8 cellular contexts compared by ENCODE assay signal in the genomic region with DNA sequence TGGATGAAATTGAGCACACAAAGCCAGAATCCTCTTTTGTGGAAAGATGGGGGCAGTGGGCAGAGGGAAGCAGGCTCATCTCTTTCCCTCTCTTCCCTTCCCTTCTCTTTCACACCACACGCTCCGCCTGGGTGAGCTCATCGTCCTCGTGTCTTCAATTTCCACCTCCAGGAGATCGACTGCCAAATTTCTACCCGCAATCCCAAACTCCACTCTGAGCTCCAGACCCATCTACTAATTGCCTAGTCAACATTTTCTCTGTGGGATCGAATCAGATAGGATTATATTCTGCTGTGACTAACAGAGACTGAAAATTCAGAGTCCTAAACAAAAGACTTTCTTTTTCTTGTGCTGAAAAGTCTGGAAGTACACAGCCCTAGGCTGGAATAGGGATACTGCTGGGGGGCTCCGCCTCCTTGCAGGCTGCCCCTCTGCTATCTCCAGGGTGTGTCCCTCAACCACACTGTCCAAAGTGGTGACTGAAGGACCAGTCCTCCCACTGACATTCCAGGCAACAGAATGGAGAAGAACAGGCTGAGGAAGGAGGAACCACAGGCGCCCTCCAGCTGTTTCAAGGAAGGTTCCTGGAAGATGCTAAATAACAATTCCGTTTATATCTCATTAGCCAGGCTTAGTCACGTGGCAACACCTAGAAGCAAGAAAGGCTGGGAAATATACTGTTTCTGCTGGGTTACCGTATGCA. TPM values are rescaled to one million over a fixed set of nuclear protein-coding genes. Genes with fewer than 3 reads are reported as not detected.
A peak's percentile ranks its signal among the peaks of the same experiment; 100 is the strongest.
DNase-seq lines count a peak whose midpoint lies in the region; ATAC-seq and TF ChIP-seq lines count a peak whose summit lies in the region.
"Had no signal": no experiment of that assay in that cellular context is flagged by ENCODE, and none has a peak within 500 bp of the region (broad histone marks: within the 10 kb centered on the region; RNA-seq: fewer than 3 reads in every experiment).

No MANE protein-coding gene starts in this region.

- no peaks in the 10 kb centered on the region for H3K9me3 Mint-ChIP-seq in T-cell

- H4K20me1 ChIP-seq in SK-N-SH (ENCODE audit: insufficient read depth): no peaks in the 10 kb centered on the region

- H3K4me1 Mint-ChIP-seq in T-cell: peaks cover 0 to 3% (median 0%) of the 10 kb centered on the region in 3 donors

- H3K9me3 ChIP-seq in AG04450 (ENCODE audit: control insufficient read depth, insufficient read depth, low read length) (no peaks in the 10 kb centered on the region), SK-N-SH (no peaks in the 10 kb centered on the region)

- TF ChIP-seq RAD21 in SK-N-SH (IDR thresholded peaks at IDR 0.05; ENCODE audit: low read length): no peak

- no peak overlapping the region for H2AFZ ChIP-seq in SK-N-SH (ENCODE audit: low read depth)

- DNase-seq in AG04450 (ENCODE audit: low read depth, low spot score) (no peak), SK-N-SH (no peak), left kidney (ENCODE audit: low read depth, low spot score) (peak; percentile 39), T-cell (no peak)
- no peak for DNase-seq in activated CD8-positive, alpha-beta memory T cell treated with anti-CD3 and anti-CD28 coated beads, Interleukin-2, amount 50 U/mL, for 48 hours
- DNase-seq: MM.1S had no signal

- no peaks in the 10 kb centered on the region for H3K36me3 ChIP-seq in SK-N-SH (replicated peaks in 1 of 2; ENCODE audit: control insufficient read depth in 1 of 2, insufficient read depth in 2 of 2, low read length in 1 of 2)

- peaks cover 49% of the 10 kb centered on the region for H3K27me3 ChIP-seq in AG04450 (ENCODE audit: control insufficient read depth, insufficient read depth, low read length)
- H3K27me3 ChIP-seq in SK-N-SH (ENCODE audit: insufficient read depth): peaks cover 40% of the 10 kb centered on the region

- H3K4me3 Mint-ChIP-seq in T-cell: no peak overlapping the region

- no peaks in the 10 kb centered on the region; a peak in 1 of 4 replicates for H3K4me1 ChIP-seq in SK-N-SH (ENCODE audit: control insufficient read depth in 1 of 2, insufficient read depth in 2 of 2, low read depth in 1 of 2, low read length in 1 of 2)

- H3K4me3 ChIP-seq in AG04450 (ENCODE audit: low read depth, low read length): peak overlapping the region; percentile 21
- no peak overlapping the region for H3K4me3 ChIP-seq in SK-N-SH (ENCODE audit: low read depth in 2 of 2, low read length in 1 of 2)

- TF ChIP-seq EP300 in SK-N-SH (IDR thresholded peaks at IDR 0.05; ENCODE audit: borderline replicate concordance in 1 of 2, low read depth in 1 of 2, low read length in 1 of 2): no peak

- POLR2A ChIA-PET in AG04450 (lab: Yijun Ruan, JAX) (no interaction called here), SK-N-SH (lab: Yijun Ruan, JAX) (no interaction called here), T-cell (lab: Charles Lee) (no interaction called here)

- no peak overlapping the region for H3K9ac ChIP-seq in SK-N-SH

- H3K27ac ChIP-seq in AG04450 (ENCODE audit: low read depth, low read length) (peak overlapping the region; percentile 42), SK-N-SH (ENCODE audit: low read depth in 2 of 2, low read length in 1 of 2) (no peak overlapping the region)

- TF ChIP-seq CTCF in AG04450 (IDR thresholded peaks at IDR 0.05; ENCODE audit: low read depth, low read length) (0 out of 2 replicates have a peak, but pooled peaks have one; percentile 6), SK-N-SH (IDR thresholded peaks at IDR 0.05) (no peak)

- no peaks in the 10 kb centered on the region for H3F3A ChIP-seq in SK-N-SH (replicated peaks; ENCODE audit: insufficient read depth)

- CTCF ChIA-PET in AG04450 (lab: Charles Lee) (interaction anchor here (0.6 to 3.7 kb wide), 4 partner anchors 11 to 331 kb away, joined by 3 to 26 read pairs (median 10); no protein-coding TSS in a partner anchor), SK-N-SH (lab: Yijun Ruan, JAX) (interaction anchor here (0.7 to 4.7 kb wide), 7 partner anchors 14 to 50 kb away, joined by 3 to 20 read pairs (median 7); a partner anchor contains a TSS), T-cell (lab: Charles Lee) (no interaction called here)

- WGBS in SK-N-SH (ENCODE audit: low lambda C conversion rate): 44% methylated on average over 12 of the region's 12 CpGs

- peak overlapping the region in 1 of 2 donors; percentile 47 for H3K27ac Mint-ChIP-seq in T-cell

- H3K4me2 ChIP-seq in SK-N-SH: peak overlapping the region; percentile 71; the same call in 1 of the 2 replicates

- no peaks in the 10 kb centered on the region for H3K9me2 ChIP-seq in SK-N-SH

- H3K79me2 ChIP-seq in SK-N-SH (ENCODE audit: insufficient read depth): no peaks in the 10 kb centered on the region

- H3K27me3 Mint-ChIP-seq in T-cell: peaks cover 45 to 62% of the 10 kb centered on the region in 2 donors

- no peak for ATAC-seq in HG03039 (IDR thresholded peaks at IDR 0.05; ENCODE audit: unreplicated experiment)
- ATAC-seq in T-cell (replicated peaks in 1 of 4): no peak

- no peaks in the 10 kb centered on the region for H3K36me3 Mint-ChIP-seq in T-cell

TF ChIP-seq in SK-N-SH, 30 proteins besides CTCF, POLR2A, EP300 and RAD21 (continues in another document):
- TF ChIP-seq CHD2 (IDR thresholded peaks at IDR 0.05; ENCODE audit: low read length, partially characterized antibody) (no peak), RFX5 (IDR thresholded peaks at IDR 0.05; ENCODE audit: low read length) (no peak), MEF2A (IDR thresholded peaks at IDR 0.05; ENCODE audit: borderline replicate concordance, low read depth) (no peak), YY1 (IDR thresholded peaks at IDR 0.05; ENCODE audit: low read depth) (no peak), SMC3 (IDR thresholded peaks at IDR 0.05; ENCODE audit: low read depth, low read length) (no peak), RXRA (IDR thresholded peaks at IDR 0.05; ENCODE audit: borderline replicate concordance, low read depth) (no peak), TAF1 (IDR thresholded peaks at IDR 0.05; ENCODE audit: borderline replicate concordance, low read depth, low read length) (no peak), FOXJ3 (CRISPR knock-in tag; IDR thresholded peaks at IDR 0.05) (no peak), POLR2AphosphoS5 (IDR thresholded peaks at IDR 0.05; ENCODE audit: low read depth, low read length) (no peak), FOSL2 (IDR thresholded peaks at IDR 0.05; ENCODE audit: borderline replicate concordance, low read depth) (no peak)
- TF ChIP-seq, protein P1, sequence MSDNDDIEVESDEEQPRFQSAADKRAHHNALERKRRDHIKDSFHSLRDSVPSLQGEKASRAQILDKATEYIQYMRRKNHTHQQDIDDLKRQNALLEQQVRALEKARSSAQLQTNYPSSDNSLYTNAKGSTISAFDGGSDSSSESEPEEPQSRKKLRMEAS (IDR thresholded peaks at IDR 0.05; ENCODE audit: low read depth): no peak
- TF ChIP-seq, protein P2, sequence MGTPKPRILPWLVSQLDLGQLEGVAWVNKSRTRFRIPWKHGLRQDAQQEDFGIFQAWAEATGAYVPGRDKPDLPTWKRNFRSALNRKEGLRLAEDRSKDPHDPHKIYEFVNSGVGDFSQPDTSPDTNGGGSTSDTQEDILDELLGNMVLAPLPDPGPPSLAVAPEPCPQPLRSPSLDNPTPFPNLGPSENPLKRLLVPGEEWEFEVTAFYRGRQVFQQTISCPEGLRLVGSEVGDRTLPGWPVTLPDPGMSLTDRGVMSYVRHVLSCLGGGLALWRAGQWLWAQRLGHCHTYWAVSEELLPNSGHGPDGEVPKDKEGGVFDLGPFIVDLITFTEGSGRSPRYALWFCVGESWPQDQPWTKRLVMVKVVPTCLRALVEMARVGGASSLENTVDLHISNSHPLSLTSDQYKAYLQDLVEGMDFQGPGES (IDR thresholded peaks at IDR 0.05; ENCODE audit: low read depth, low read length): no peak
- TF ChIP-seq, protein P3, sequence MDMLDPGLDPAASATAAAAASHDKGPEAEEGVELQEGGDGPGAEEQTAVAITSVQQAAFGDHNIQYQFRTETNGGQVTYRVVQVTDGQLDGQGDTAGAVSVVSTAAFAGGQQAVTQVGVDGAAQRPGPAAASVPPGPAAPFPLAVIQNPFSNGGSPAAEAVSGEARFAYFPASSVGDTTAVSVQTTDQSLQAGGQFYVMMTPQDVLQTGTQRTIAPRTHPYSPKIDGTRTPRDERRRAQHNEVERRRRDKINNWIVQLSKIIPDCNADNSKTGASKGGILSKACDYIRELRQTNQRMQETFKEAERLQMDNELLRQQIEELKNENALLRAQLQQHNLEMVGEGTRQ (IDR thresholded peaks at IDR 0.05; ENCODE audit: borderline replicate concordance, low read depth, low read length): no peak

RNA-seq across cellular contexts. Expression of a gene that starts 5.0 kb away (rescaled TPM):
- polyA plus RNA-seq in AG04450 (2011; rRNA removed): 0.05 and 0.09 TPM in 2 replicates
- 0.13 TPM in 1 of 2 replicates, not detected in the other for polyA minus RNA-seq in AG04450 (2011; rRNA and poly(A)+ RNA removed)
- 0.24 and 0.46 TPM in 2 replicates for polyA plus RNA-seq in SK-N-SH (2012; rRNA removed)
- 0.17 and 0.22 TPM in 2 replicates for polyA plus RNA-seq in SK-N-SH (2012; cell fraction: cytosol; rRNA removed)
- polyA plus RNA-seq in SK-N-SH (2012; cell fraction: nucleus; rRNA removed): 0.44 and 0.52 TPM in 2 replicates
- under 1 TPM in 2 of 5 donors, not detected in 3; 0.10 to 0.12 TPM for total RNA-seq in T-cell

RNA-seq across cellular contexts. Expression of a gene that starts 15.1 kb away (rescaled TPM):
- polyA plus RNA-seq in AG04450 (2011; rRNA removed) (not detected in 2 replicates), SK-N-SH (2012; rRNA removed) (not detected in 2 replicates)
- polyA minus RNA-seq in AG04450 (2011; rRNA and poly(A)+ RNA removed): not detected in 2 replicates
- polyA plus RNA-seq in SK-N-SH (2012; cell fraction: cytosol; rRNA removed): not detected in 2 replicates
- 0.01 TPM in 2 replicates for polyA plus RNA-seq in SK-N-SH (2012; cell fraction: nucleus; rRNA removed)
- total RNA-seq in T-cell: under 1 TPM in 3 of 5 donors, not detected in 2; 0.06 to 0.16 (median 0.12) TPM

RNA-seq across cellular contexts. Expression of a gene that starts 40.1 kb away (rescaled TPM):
- polyA plus RNA-seq in AG04450 (2011; rRNA removed) (22.6 and 29.2 TPM in 2 replicates), SK-N-SH (2012; rRNA removed) (59.9 and 73.9 TPM in 2 replicates)
- polyA minus RNA-seq in AG04450 (2011; rRNA and poly(A)+ RNA removed): 19.2 and 21.7 TPM in 2 replicates
- 31.6 and 54.9 TPM in 2 replicates for polyA plus RNA-seq in SK-N-SH (2012; cell fraction: cytosol; rRNA removed)
- 36.1 and 49.8 TPM in 2 replicates for polyA plus RNA-seq in SK-N-SH (2012; cell fraction: nucleus; rRNA removed)
- total RNA-seq in T-cell: 10 to 100 TPM; 16.2 to 28.7 (median 22.6) TPM

RNA-seq across cellular contexts. Expression of a gene that starts 45.7 kb away (rescaled TPM):
- 16.3 and 18.3 TPM in 2 replicates for polyA plus RNA-seq in AG04450 (2011; rRNA removed)
- polyA minus RNA-seq in AG04450 (2011; rRNA and poly(A)+ RNA removed): 13.4 and 17.4 TPM in 2 replicates
- polyA plus RNA-seq in SK-N-SH (2012; rRNA removed): 4.8 and 5.0 TPM in 2 replicates
- polyA plus RNA-seq in SK-N-SH (2012; cell fraction: cytosol; rRNA removed): 0.53 and 0.87 TPM in 2 replicates
- 33.0 and 43.2 TPM in 2 replicates for polyA plus RNA-seq in SK-N-SH (2012; cell fraction: nucleus; rRNA removed)
- total RNA-seq in T-cell: not detected

RNA-seq across cellular contexts. Expression of a gene that starts 53.8 kb away (rescaled TPM):
- polyA plus RNA-seq in AG04450 (2011; rRNA removed) (0.12 TPM in 2 replicates), SK-N-SH (2012; rRNA removed) (1.6 and 1.8 TPM in 2 replicates)
- not detected in 2 replicates for polyA minus RNA-seq in AG04450 (2011; rRNA and poly(A)+ RNA removed)
- 1.1 and 1.4 TPM in 2 replicates for polyA plus RNA-seq in SK-N-SH (2012; cell fraction: cytosol; rRNA removed)
- polyA plus RNA-seq in SK-N-SH (2012; cell fraction: nucleus; rRNA removed): 4.5 and 5.8 TPM in 2 replicates
- total RNA-seq in T-cell: under 1 TPM in 1 of 5 donors, not detected in 4; 0.16 TPM
- total RNA-seq: liver had no signal
- polyA plus RNA-seq: liver had no signal

Comparison
In these comparisons a context has a peak if more than half of its experiments do, and no peak if none do; other contexts are left out.
1. CTCF ChIA-PET loops: an anchor here in AG04450 (0.6 to 3.7 kb wide) and SK-N-SH (0.7 to 4.7 kb wide); none called in T-cell.